In genomic region chr14:68365228-68365627, GRCh38 we compare ENCODE assay signal across 10 cellular contexts.
DNase-seq lines count a peak whose midpoint lies in the region; ATAC-seq and TF ChIP-seq lines count a peak whose summit lies in the region.
"Had no signal": no experiment of that assay in that cellular context is flagged by ENCODE, and none has a peak within 500 bp of the region (broad histone marks: within the 10 kb centered on the region; RNA-seq: fewer than 3 reads in every experiment).

No MANE protein-coding gene starts in this region.

- peak overlapping the region; percentile 83 for H3K27ac ChIP-seq in breast epithelium

- H3K9ac ChIP-seq in Loucy (ENCODE audit: low read depth, low read length, poor library complexity, severe bottlenecking), result peak overlapping the region; percentile 11

- no peaks in the 10 kb centered on the region for H3K27me3 Mint-ChIP-seq in mesothelial cell of epicardium (ENCODE audit: low read depth)
- H3K27me3 Mint-ChIP-seq in type B pancreatic cell, result no peaks in the 10 kb centered on the region
- H3K27me3 Mint-ChIP-seq: activated naive CD4-positive, alpha-beta T cell treated with anti-CD3 and anti-CD28 coated beads, Interleukin-2, amount 50 U/mL, for 24 hours had no signal

- H3K4me1 ChIP-seq in Loucy (ENCODE audit: insufficient read depth, low read length, poor library complexity, severe bottlenecking), result peaks cover 81% of the 10 kb centered on the region
- H3K4me1 ChIP-seq in breast epithelium, result no peaks in the 10 kb centered on the region

- DNase-seq in breast epithelium (ENCODE audit: low spot score in 2 of 2), result no peak
- DNase-seq in mesothelial cell of epicardium (ENCODE audit: low spot score in 2 of 2, unreplicated experiment in 2 of 2), result no peak
- DNase-seq in type B pancreatic cell (ENCODE audit: extremely low spot score, unreplicated experiment), result no peak
- DNase-seq in nucleus accumbens (lab: John Stamatoyannopoulos, UW), result no peak
- no peak for DNase-seq in stimulated activated naive CD4-positive, alpha-beta T cell treated with Interleukin-2 at 50 U/mL for 16 hours (lab: John Stamatoyannopoulos, UW)
- DNase-seq: NCI-H1105, T-helper 2 cell had no signal

- no peak for ATAC-seq in HG03469 (IDR thresholded peaks at IDR 0.05; ENCODE audit: unreplicated experiment)

- H3K4me1 Mint-ChIP-seq in mesothelial cell of epicardium (peaks cover 61% of the 10 kb centered on the region), type B pancreatic cell (ENCODE audit: unreplicated experiment) (peaks cover 59% of the 10 kb centered on the region)

- H3K4me3 Mint-ChIP-seq in mesothelial cell of epicardium (no peak overlapping the region), type B pancreatic cell (no peak overlapping the region)
- H3K4me3 Mint-ChIP-seq: activated naive CD4-positive, alpha-beta T cell treated with anti-CD3 and anti-CD28 coated beads, Interleukin-2, amount 50 U/mL, for 24 hours had no signal

- no peaks in the 10 kb centered on the region for H3F3A ChIP-seq in Loucy (ENCODE audit: low read depth)

- H3K36me3 ChIP-seq in Loucy (ENCODE audit: insufficient read depth, low read length) (no peaks in the 10 kb centered on the region), breast epithelium (no peaks in the 10 kb centered on the region)

- TF ChIP-seq CTCF in Loucy (conservative IDR thresholded peaks at IDR 0.05; ENCODE audit: low read length) (no peak), breast epithelium (IDR thresholded peaks at IDR 0.05) (no peak), mesothelial cell of epicardium (IDR thresholded peaks at IDR 0.05; ENCODE audit: unreplicated experiment) (no peak), type B pancreatic cell (conservative IDR thresholded peaks at IDR 0.05) (no peak)

- TF ChIP-seq POLR2A in breast epithelium (IDR thresholded peaks at IDR 0.05), result no peak

- no peaks in the 10 kb centered on the region for H3K9me3 Mint-ChIP-seq in mesothelial cell of epicardium
- peaks cover 4% of the 10 kb centered on the region for H3K9me3 Mint-ChIP-seq in type B pancreatic cell
- H3K9me3 Mint-ChIP-seq: activated naive CD4-positive, alpha-beta T cell treated with anti-CD3 and anti-CD28 coated beads, Interleukin-2, amount 50 U/mL, for 24 hours had no signal

- intact Hi-C loops in breast epithelium (cut with DNase I; ENCODE audit: low total_unique reads), result no loop called here

- H3K4me3 ChIP-seq in Loucy (ENCODE audit: low read length, poor library complexity, severe bottlenecking) (no peak overlapping the region), breast epithelium (no peak overlapping the region)

- no peaks in the 10 kb centered on the region for H3K9me2 ChIP-seq in Loucy (replicated peaks; ENCODE audit: low read depth, low read length)

- no peak overlapping the region for H3K4me2 ChIP-seq in Loucy (ENCODE audit: low read depth, low read length, poor library complexity, severe bottlenecking)

- no peak overlapping the region for H2AFZ ChIP-seq in Loucy (ENCODE audit: low read length)

- H3K79me2 ChIP-seq in Loucy (ENCODE audit: insufficient read depth, low read length), result no peaks in the 10 kb centered on the region

- H3K27ac Mint-ChIP-seq in mesothelial cell of epicardium, result peak overlapping the region; percentile 94
- peak overlapping the region; percentile 87 for H3K27ac Mint-ChIP-seq in type B pancreatic cell
- H3K27ac Mint-ChIP-seq: activated naive CD4-positive, alpha-beta T cell treated with anti-CD3 and anti-CD28 coated beads, Interleukin-2, amount 50 U/mL, for 24 hours had no signal

- H3K36me3 Mint-ChIP-seq in mesothelial cell of epicardium (no peaks in the 10 kb centered on the region), type B pancreatic cell (peaks cover 8% of the 10 kb centered on the region)
- H3K36me3 Mint-ChIP-seq: activated naive CD4-positive, alpha-beta T cell treated with anti-CD3 and anti-CD28 coated beads, Interleukin-2, amount 50 U/mL, for 24 hours had no signal

- no peaks in the 10 kb centered on the region for H4K20me1 ChIP-seq in Loucy (ENCODE audit: insufficient read depth, low read length, poor library complexity, severe bottlenecking)

- H3K9me3 ChIP-seq in Loucy (ENCODE audit: insufficient read depth, low read depth, low read length) (no peaks in the 10 kb centered on the region), breast epithelium (no peaks in the 10 kb centered on the region)

- H3K27me3 ChIP-seq in Loucy (ENCODE audit: insufficient read depth, low read length, poor library complexity, severe bottlenecking), result no peaks in the 10 kb centered on the region
- H3K27me3 ChIP-seq in breast epithelium, result no peaks in the 10 kb centered on the region
